Comparison of ENCODE assay signal across 8 cellular contexts in genomic region chr14:49860988-49861387, GRCh38. TPM values are rescaled to one million over a fixed set of nuclear protein-coding genes. Genes with fewer than 3 reads are reported as not detected.
DNase-seq lines count a peak whose midpoint lies in the region; ATAC-seq and TF ChIP-seq lines count a peak whose summit lies in the region.

No MANE protein-coding gene starts in this region.

- H3K27me3 ChIP-seq in AG04450 (ENCODE audit: control insufficient read depth, insufficient read depth, low read length) (no peaks in the 10 kb centered on the region), Karpas-422 (ENCODE audit: low read length) (no peaks in the 10 kb centered on the region), endodermal cell (ENCODE audit: control insufficient read depth, insufficient read depth, low read length, poor library complexity, severe bottlenecking) (no peaks in the 10 kb centered on the region), neuronal stem cell (ENCODE audit: control insufficient read depth in 3 of 3, insufficient read depth in 3 of 3, low read depth in 1 of 3, low read length in 3 of 3) (no peaks in the 10 kb centered on the region)

- no peak overlapping the region for H2BK5ac ChIP-seq in neuronal stem cell (ENCODE audit: low read length)

- no peak overlapping the region for H2BK12ac ChIP-seq in neuronal stem cell (ENCODE audit: low read length)

- CTCF ChIA-PET in AG04450 (lab: Charles Lee): interaction anchor here (0.6 to 6.6 kb wide), 26 partner anchors 10 to 400 kb away, joined by 3 to 256 read pairs (median 6); partner anchors contain the start of genes NEMF and VCPKMT

- H4K91ac ChIP-seq in neuronal stem cell (ENCODE audit: low read depth, low read length, poor library complexity): no peak overlapping the region

- WGBS in endodermal cell (ENCODE audit: insufficient coverage in 1 of 2, insufficient read length in 1 of 2), 2 experiments: 89 to 100% methylated on average over 1 of the region's 1 CpG
- no CpG with 5 or more reads among the region's 1 CpG for WGBS in neuronal stem cell (ENCODE audit: extremely low coverage in 2 of 2, insufficient read length in 2 of 2, insufficient replicate concordance in 1 of 2), 2 donors

- no peaks in the 10 kb centered on the region for H3K9me3 Mint-ChIP-seq in endodermal cell

- H3K27ac ChIP-seq in AG04450 (ENCODE audit: low read depth, low read length): peak overlapping the region; percentile 100
- H3K27ac ChIP-seq in Karpas-422 (ENCODE audit: low read length): peak overlapping the region; percentile 77
- no peak overlapping the region for H3K27ac ChIP-seq in endodermal cell (ENCODE audit: low read depth, low read length)
- H3K27ac ChIP-seq in neuronal stem cell (replicated peaks; ENCODE audit: low read length): no peak overlapping the region

- H3K4me3 Mint-ChIP-seq in endodermal cell: no peak overlapping the region

- H3K4me1 Mint-ChIP-seq in endodermal cell: peaks cover 3% of the 10 kb centered on the region

- no peaks in the 10 kb centered on the region for H3K27me3 Mint-ChIP-seq in endodermal cell (ENCODE audit: insufficient read depth)

- peak overlapping the region; percentile 78 for H3K9ac ChIP-seq in Karpas-422 (ENCODE audit: low read length)
- peak overlapping the region; percentile 96 for H3K9ac ChIP-seq in endodermal cell (ENCODE audit: extremely low read depth, low read length, poor library complexity, severe bottlenecking)
- no peak overlapping the region for H3K9ac ChIP-seq in neuronal stem cell (ENCODE audit: low read depth, low read length, poor library complexity)

- no peak overlapping the region for H2AK5ac ChIP-seq in neuronal stem cell (ENCODE audit: low read depth, low read length)

- DNase-seq in AG04450 (ENCODE audit: low read depth, low spot score) (no peak), Karpas-422 (peak; percentile 56), endodermal cell (no peak), neuronal stem cell (ENCODE audit: low spot score) (no peak), Kasumi-1 (lab: John Stamatoyannopoulos, UW) (no peak)

- no peak overlapping the region for H3K4ac ChIP-seq in neuronal stem cell (ENCODE audit: low read length)

- H2AFZ ChIP-seq in Karpas-422 (ENCODE audit: low read length): peak overlapping the region; percentile 83
- peak overlapping the region; percentile 87 for H2AFZ ChIP-seq in neuronal stem cell (ENCODE audit: low read length)

- no peaks in the 10 kb centered on the region for H3K9me2 ChIP-seq in Karpas-422 (replicated peaks; ENCODE audit: insufficient read depth, low read length)

- ATAC-seq in GM18517 (IDR thresholded peaks at IDR 0.05; ENCODE audit: unreplicated experiment) (no peak), GM21576 (IDR thresholded peaks at IDR 0.05; ENCODE audit: unreplicated experiment) (no peak), GM18873 (IDR thresholded peaks at IDR 0.05; ENCODE audit: low FRiP score, unreplicated experiment) (no peak)

- no peak overlapping the region for H2BK120ac ChIP-seq in neuronal stem cell (ENCODE audit: low read depth, low read length)

- H3K79me1 ChIP-seq in neuronal stem cell (ENCODE audit: low read depth, low read length): no peaks in the 10 kb centered on the region

- no peak overlapping the region for H3K14ac ChIP-seq in neuronal stem cell (ENCODE audit: low read length)

- H3K4me3 ChIP-seq in AG04450 (ENCODE audit: low read depth, low read length): peak overlapping the region; percentile 62
- H3K4me3 ChIP-seq in Karpas-422 (ENCODE audit: low read length): peak overlapping the region; percentile 88
- H3K4me3 ChIP-seq in endodermal cell (ENCODE audit: low read length): peak overlapping the region; percentile 94
- peak overlapping the region in 1 of 2 donors; percentile 55 for H3K4me3 ChIP-seq in neuronal stem cell (ENCODE audit: low read length in 2 of 2)

- POLR2A ChIA-PET in AG04450 (lab: Yijun Ruan, JAX): interaction anchor here (2.2 to 2.5 kb wide), 2 partner anchors 8 to 177 kb away, joined by 8 to 28 read pairs; partner anchors contain the start of gene NEMF

- H4K20me1 ChIP-seq in Karpas-422 (ENCODE audit: insufficient read depth, low read depth, low read length): no peaks in the 10 kb centered on the region

- H3K36me3 ChIP-seq in Karpas-422 (ENCODE audit: insufficient read depth, low read length) (no peaks in the 10 kb centered on the region), endodermal cell (ENCODE audit: control insufficient read depth, insufficient read depth, low read length) (no peaks in the 10 kb centered on the region), neuronal stem cell (replicated peaks in 1 of 2; ENCODE audit: control insufficient read depth in 2 of 2, insufficient read depth in 2 of 2, low read length in 2 of 2) (no peaks in the 10 kb centered on the region)

- H3K4me1 ChIP-seq in Karpas-422 (ENCODE audit: low read length) (peaks cover 48% of the 10 kb centered on the region), endodermal cell (ENCODE audit: control insufficient read depth, insufficient read depth, low read length) (no peaks in the 10 kb centered on the region), neuronal stem cell (ENCODE audit: control insufficient read depth in 2 of 2, insufficient read depth in 1 of 2, low read depth in 1 of 2, low read length in 2 of 2) (peaks cover 0 to 2% of the 10 kb centered on the region in 2 donors)

- no peak overlapping the region for H3K18ac ChIP-seq in neuronal stem cell (ENCODE audit: low read length)

- no peak overlapping the region for H2BK15ac ChIP-seq in neuronal stem cell (ENCODE audit: low read length)

- H4K8ac ChIP-seq in neuronal stem cell (ENCODE audit: low read depth, low read length): no peak overlapping the region

- H3K79me2 ChIP-seq in Karpas-422 (ENCODE audit: low read length): peaks cover 11% of the 10 kb centered on the region

- H3K9me3 ChIP-seq in AG04450 (ENCODE audit: control insufficient read depth, insufficient read depth, low read length): no peaks in the 10 kb centered on the region
- no peaks in the 10 kb centered on the region for H3K9me3 ChIP-seq in Karpas-422 (ENCODE audit: low read length)
- H3K9me3 ChIP-seq in endodermal cell (ENCODE audit: control insufficient read depth, low read length): peaks cover 6% of the 10 kb centered on the region
- no peaks in the 10 kb centered on the region for H3K9me3 ChIP-seq in neuronal stem cell (replicated peaks in 1 of 2; ENCODE audit: control insufficient read depth in 2 of 2, insufficient read depth in 1 of 2, low read depth in 1 of 2, low read length in 2 of 2)

- no peak overlapping the region for H3K27ac Mint-ChIP-seq in endodermal cell

- no peak overlapping the region for H3K23ac ChIP-seq in neuronal stem cell (ENCODE audit: low read depth, low read length, poor library complexity)

- no peaks in the 10 kb centered on the region for H3K36me3 Mint-ChIP-seq in endodermal cell (ENCODE audit: low read depth)

- TF ChIP-seq CTCF in AG04450 (IDR thresholded peaks at IDR 0.05; ENCODE audit: low read depth, low read length) (no peak), endodermal cell (conservative IDR thresholded peaks at IDR 0.05) (no peak)

- peak overlapping the region; percentile 81 for H3K4me2 ChIP-seq in Karpas-422 (ENCODE audit: low read depth, low read length, poor library complexity, severe bottlenecking)
- no peak overlapping the region for H3K4me2 ChIP-seq in neuronal stem cell (ENCODE audit: insufficient read depth, low read length, poor library complexity, severe bottlenecking)

RNA-seq across cellular contexts. Expression of gene NEMF, which starts 8.4 kb away (rescaled TPM):
- polyA plus RNA-seq in AG04450 (2011; rRNA removed): 39.8 and 48.6 TPM in 2 replicates
- 66.8 and 104 TPM in 2 replicates for polyA minus RNA-seq in AG04450 (2011; rRNA and poly(A)+ RNA removed)
- total RNA-seq in Karpas-422 (2014; rRNA removed; shearing (Covaris generic); ENCODE audit: low replicate concordance): 66.7 and 160 TPM in 2 replicates
- total RNA-seq in endodermal cell: 10 to 100 TPM; 75.1 to 82.6 TPM
- 55.0 TPM for polyA plus RNA-seq in endodermal cell (2013, experiment 1 of 2)
- polyA plus RNA-seq in endodermal cell (2013, experiment 2 of 2): 53.5 TPM
- polyA plus RNA-seq in neuronal stem cell (2013, experiment 1 of 2): 62.0 TPM
- polyA plus RNA-seq in neuronal stem cell (2013, experiment 2 of 2): 63.9 TPM

RNA-seq across cellular contexts. Expression of gene ARF6, which starts 31.9 kb away (rescaled TPM):
- polyA plus RNA-seq in AG04450 (2011; rRNA removed): 27.1 and 28.0 TPM in 2 replicates
- polyA minus RNA-seq in AG04450 (2011; rRNA and poly(A)+ RNA removed): 26.8 and 28.1 TPM in 2 replicates
- 55.0 and 58.9 TPM in 2 replicates for total RNA-seq in Karpas-422 (2014; rRNA removed; shearing (Covaris generic); ENCODE audit: low replicate concordance)
- 10 to 100 TPM; 45.2 to 46.7 TPM for total RNA-seq in endodermal cell
- polyA plus RNA-seq in endodermal cell (2013, experiment 1 of 2): 33.8 TPM
- 35.7 TPM for polyA plus RNA-seq in endodermal cell (2013, experiment 2 of 2)
- 26.5 TPM for polyA plus RNA-seq in neuronal stem cell (2013, experiment 1 of 2)
- polyA plus RNA-seq in neuronal stem cell (2013, experiment 2 of 2): 27.2 TPM

Comparison
In these comparisons a context has a peak if more than half of its experiments do, and no peak if none do; other contexts are left out.
1. H3K27ac ChIP-seq: peak in AG04450 (single experiment) and Karpas-422 (single experiment); none in endodermal cell (single experiment) and neuronal stem cell (single experiment).